20 cellular contexts compared by ENCODE assay signal in genomic region chr4:90145331-90145730, GRCh38. TPM values are rescaled to one million over a fixed set of nuclear protein-coding genes. Genes with fewer than 3 reads are reported as not detected.
DNase-seq lines count a peak whose midpoint lies in the region; ATAC-seq and TF ChIP-seq lines count a peak whose summit lies in the region.
"Had no signal": no experiment of that assay in that cellular context is flagged by ENCODE, and none has a peak within 500 bp of the region (broad histone marks: within the 10 kb centered on the region; RNA-seq: fewer than 3 reads in every experiment).

No MANE protein-coding gene starts in this region.

- no peak overlapping the region for H2AFZ ChIP-seq in GM23338

- H3K4me1 Mint-ChIP-seq in GM23338 = peaks cover 8% of the 10 kb centered on the region; the same call in 2 of the 3 replicates

- no peaks in the 10 kb centered on the region for H3K36me3 Mint-ChIP-seq in GM23338 (ENCODE audit: low read depth)
- H3K36me3 Mint-ChIP-seq: CD8-positive, alpha-beta T cell had no signal

- H3K36me3 ChIP-seq in GM23338 (ENCODE audit: insufficient read depth) = no peaks in the 10 kb centered on the region
- H3K36me3 ChIP-seq in lower lobe of right lung = no peaks in the 10 kb centered on the region
- H3K36me3 ChIP-seq in adrenal gland (replicated peaks in 1 of 2) = no peaks in the 10 kb centered on the region
- H3K36me3 ChIP-seq: BLaER1 treated with 17β-estradiol and CSF1 and Interleukin-3, amounts not matched to agents 10 nM and 100 nM had no signal

- no peak for TF ChIP-seq POLR2A in adrenal gland (IDR thresholded peaks at IDR 0.05)

- H3K79me2 ChIP-seq in GM23338 (replicated peaks; ENCODE audit: insufficient read depth) = no peaks in the 10 kb centered on the region

- no peak overlapping the region for H3K4me2 ChIP-seq in GM23338
- H3K4me2 ChIP-seq: A549; BLaER1 treated with 17β-estradiol and CSF1 and Interleukin-3, amounts not matched to agents 10 nM and 100 nM had no signal

- 0 out of 2 replicates have a peak, but pooled peaks cover 12% of the 10 kb centered on the region for H3K4me1 ChIP-seq in GM23338 (ENCODE audit: insufficient read depth)
- no peaks in the 10 kb centered on the region for H3K4me1 ChIP-seq in lower lobe of right lung
- no peaks in the 10 kb centered on the region for H3K4me1 ChIP-seq in adrenal gland (replicated peaks in 1 of 2)
- H3K4me1 ChIP-seq: A549; BLaER1 treated with 17β-estradiol and CSF1 and Interleukin-3, amounts not matched to agents 10 nM and 100 nM had no signal

- WGBS in adrenal gland, 4 donors = 75 to 86% (median 77%) methylated on average over 2 of the region's 2 CpGs

- TF ChIP-seq CTCF in GM23338 (conservative IDR thresholded peaks at IDR 0.05; ENCODE audit: low read depth in 2 of 2) (no peak), lower lobe of right lung (IDR thresholded peaks at IDR 0.05) (no peak), adrenal gland (IDR thresholded peaks at IDR 0.05) (no peak)

- H3K27ac ChIP-seq in GM23338 (ENCODE audit: low read depth) = no peak overlapping the region
- no peak overlapping the region for H3K27ac ChIP-seq in lower lobe of right lung
- H3K27ac ChIP-seq in adrenal gland = no peak overlapping the region
- H3K27ac ChIP-seq: 22Rv1; A549; BLaER1 treated with 17β-estradiol and CSF1 and Interleukin-3, amounts not matched to agents 10 nM and 100 nM; C4-2B had no signal

- no peaks in the 10 kb centered on the region for H3F3A ChIP-seq in GM23338 (replicated peaks; ENCODE audit: low read depth)

- H3K27me3 ChIP-seq in GM23338 (ENCODE audit: insufficient read depth) (no peaks in the 10 kb centered on the region), lower lobe of right lung (ENCODE audit: low read depth) (no peaks in the 10 kb centered on the region), adrenal gland (no peaks in the 10 kb centered on the region)
- H3K27me3 ChIP-seq: BLaER1 treated with 17β-estradiol and CSF1 and Interleukin-3, amounts not matched to agents 10 nM and 100 nM had no signal

- peak overlapping the region; percentile 67 for H3K27ac Mint-ChIP-seq in GM23338
- H3K27ac Mint-ChIP-seq: B cell; CD4-positive, alpha-beta T cell; CD8-positive, alpha-beta T cell had no signal

- no peak overlapping the region for H3K4me3 Mint-ChIP-seq in GM23338
- H3K4me3 Mint-ChIP-seq: B cell; CD4-positive, alpha-beta T cell; CD8-positive, alpha-beta T cell had no signal

- H3K4me3 ChIP-seq in GM23338 = no peak overlapping the region
- no peak overlapping the region for H3K4me3 ChIP-seq in lower lobe of right lung
- no peak overlapping the region for H3K4me3 ChIP-seq in adrenal gland
- H3K4me3 ChIP-seq: A549; BLaER1 treated with 17β-estradiol and CSF1 and Interleukin-3, amounts not matched to agents 10 nM and 100 nM had no signal

- no peaks in the 10 kb centered on the region for H3K9me3 ChIP-seq in lower lobe of right lung
- H3K9me3 ChIP-seq in adrenal gland (replicated peaks in 1 of 3) = no peaks in the 10 kb centered on the region
- H3K9me3 ChIP-seq: A549; BLaER1 treated with 17β-estradiol and CSF1 and Interleukin-3, amounts not matched to agents 10 nM and 100 nM had no signal

- H3K9me3 Mint-ChIP-seq in GM23338 = no peaks in the 10 kb centered on the region
- H3K9me3 Mint-ChIP-seq: CD4-positive, alpha-beta T cell; CD8-positive, alpha-beta T cell had no signal

- ATAC-seq in GM23338 (no peak), lower lobe of right lung (no peak)
- ATAC-seq in stimulated activated naive CD8-positive, alpha-beta T cell treated with anti-CD3 and anti-CD28 coated beads, Interleukin-15, Interleukin-2, amounts not matched to agents 100 U/mL and 50 U/mL, for 24 hours = no peak
- ATAC-seq: A549; CD8-positive, alpha-beta T cell had no signal

- no peaks in the 10 kb centered on the region for H4K20me1 ChIP-seq in GM23338 (replicated peaks; ENCODE audit: insufficient read depth)
- H4K20me1 ChIP-seq: BLaER1 treated with 17β-estradiol and CSF1 and Interleukin-3, amounts not matched to agents 10 nM and 100 nM had no signal

- peaks cover 2% of the 10 kb centered on the region for H3K27me3 Mint-ChIP-seq in GM23338 (ENCODE audit: insufficient read depth, low read depth, poor library complexity)
- H3K27me3 Mint-ChIP-seq: B cell had no signal

- intact Hi-C loops in lower lobe of right lung (cut with DNase I) (no loop called here), adrenal gland (cut with DNase I) (no loop called here)

- peak; percentile 3 for DNase-seq in DMS 273 (lab: John Stamatoyannopoulos, UW; ENCODE audit: unreplicated experiment)
- no peak for DNase-seq in DMS 273 treated with DMSO at 0.1 percent for 48 hours (lab: John Stamatoyannopoulos, UW)
- DNase-seq in COR-L47 (lab: John Stamatoyannopoulos, UW) = peak; percentile 15
- peak; percentile 8 for DNase-seq in GM23338 (ENCODE audit: low spot score)
- peak; percentile 54 for DNase-seq in NCI-H69 (lab: John Stamatoyannopoulos, UW)
- no peak for DNase-seq in stimulated activated naive CD8-positive, alpha-beta T cell treated with anti-CD3 and anti-CD28 coated beads, Interleukin-15, Interleukin-2, amounts not matched to agents 100 U/mL and 50 U/mL, for 24 hours
- no peak for DNase-seq in lower lobe of right lung
- no peak for DNase-seq in adrenal gland
- DNase-seq: AML-193; CD4-positive, alpha-beta T cell; CD8-positive, alpha-beta T cell; DMS79 treated with DMSO at 0.1 percent for 48 hours; GF-D8 had no signal

- H3K9me2 ChIP-seq in GM23338 (ENCODE audit: insufficient read depth) = no peaks in the 10 kb centered on the region

TF ChIP-seq in GM23338, 12 proteins besides CTCF, POLR2A, EP300 and RAD21 (continues in another document):
- no peak for TF ChIP-seq REST (IDR thresholded peaks at IDR 0.05; ENCODE audit: unreplicated experiment)

RNA-seq across cellular contexts. Expression of gene CCSER1, which starts 18.1 kb away (rescaled TPM):
- 2.1 and 3.4 TPM in 2 replicates for total RNA-seq in GM23338 (2014; rRNA removed; shearing (Covaris generic))
- polyA plus RNA-seq in GM23338 (2016; fragmentation: Nextera tagmentation; extraction: Ambion mirVana) = 2.9 and 3.0 TPM in 2 replicates
- total RNA-seq in lower lobe of right lung = 8.4 TPM
- total RNA-seq in adrenal gland = 10 to 100 TPM in 1 of 8 donors, 1 to 10 TPM in 3, under 1 TPM in 3, not detected in 1; 0.14 to 11.7 (median 2.3) TPM
- polyA plus RNA-seq in adrenal gland = 1 to 10 TPM in 2 of 3 donors, under 1 TPM in 1; 0.24 to 3.6 (median 2.3) TPM
- total RNA-seq: A172 had no signal
- polyA plus RNA-seq: BJ had no signal

Comparison
In these comparisons a context has a peak if more than half of its experiments do, and no peak if none do; other contexts are left out.
1. DNase-seq: peak in DMS 273 (single experiment), COR-L47 (single experiment), GM23338 (single experiment) and NCI-H69 (single experiment); none in DMS 273 treated with DMSO at 0.1 percent for 48 hours (single experiment), stimulated activated naive CD8-positive, alpha-beta T cell treated with anti-CD3 and anti-CD28 coated beads, Interleukin-15, Interleukin-2, amounts not matched to agents 100 U/mL and 50 U/mL, for 24 hours (single experiment), lower lobe of right lung (single experiment) and adrenal gland (0 of 7).